Comparison of ENCODE assay signal across 13 cellular contexts in genomic region chr5:75366787-75367186, GRCh38. TPM values are rescaled to one million over a fixed set of nuclear protein-coding genes. Genes with fewer than 3 reads are reported as not detected.
DNase-seq lines count a peak whose midpoint lies in the region; ATAC-seq and TF ChIP-seq lines count a peak whose summit lies in the region.
"Had no signal": no experiment of that assay in that cellular context is flagged by ENCODE, and none has a peak within 500 bp of the region (broad histone marks: within the 10 kb centered on the region; RNA-seq: fewer than 3 reads in every experiment).

No MANE protein-coding gene starts in this region.

- H3K9me3 Mint-ChIP-seq in Calu3 (ENCODE audit: low read depth, unreplicated experiment) = no peaks in the 10 kb centered on the region
- H3K9me3 Mint-ChIP-seq: neural progenitor cell had no signal

- TF ChIP-seq CTCF in Calu3 (IDR thresholded peaks at IDR 0.05; ENCODE audit: unreplicated experiment) = no peak
- TF ChIP-seq CTCF in WERI-Rb-1 (IDR thresholded peaks at IDR 0.05; ENCODE audit: low read depth, low read length) = no peak
- no peak for TF ChIP-seq CTCF in left ventricle myocardium inferior (IDR thresholded peaks at IDR 0.05; ENCODE audit: borderline replicate concordance)

- H3K4me1 ChIP-seq in left ventricle myocardium inferior = peaks cover 8% of the 10 kb centered on the region
- H3K4me1 ChIP-seq: breast epithelium had no signal

- H3K36me3 Mint-ChIP-seq in Calu3 (ENCODE audit: insufficient read depth, unreplicated experiment) = peaks cover 64% of the 10 kb centered on the region

- no TSS peak for BruUV-seq in Calu3 (replicated peaks; lab: Mats Ljungman, UMichigan)

- peak overlapping the region; percentile 13 for H3K27ac Mint-ChIP-seq in Calu3 (ENCODE audit: unreplicated experiment)
- H3K27ac Mint-ChIP-seq: neural progenitor cell had no signal

- intact Hi-C loops in Calu3 (cut with micrococcal nuclease; ENCODE audit: unreplicated experiment) (no loop called here), left ventricle myocardium inferior (cut with micrococcal nuclease) (no loop called here)

- H3K27ac ChIP-seq in WERI-Rb-1 (no peak overlapping the region), left ventricle myocardium inferior (replicated peaks) (no peak overlapping the region)
- H3K27ac ChIP-seq: breast epithelium, neural progenitor cell, SJSA1 had no signal

- no peak for DNase-seq in Calu3
- DNase-seq in NCI-H2171 treated with DMSO at 0.1 percent for 48 hours (lab: John Stamatoyannopoulos, UW) = no peak
- no peak for DNase-seq in DMS 273 (lab: John Stamatoyannopoulos, UW; ENCODE audit: unreplicated experiment)
- DNase-seq in WERI-Rb-1 = no peak
- DNase-seq in left ventricle myocardium inferior = no peak
- DNase-seq: islet precursor cell, substantia nigra had no signal

- H3K4me3 ChIP-seq in WERI-Rb-1 (ENCODE audit: low read depth, low read length) (no peak overlapping the region), left ventricle myocardium inferior (no peak overlapping the region)
- H3K4me3 ChIP-seq: breast epithelium, neural progenitor cell, SJSA1 had no signal

- no peaks in the 10 kb centered on the region for H3K27me3 Mint-ChIP-seq in Calu3 (ENCODE audit: unreplicated experiment)

- H3K4me3 Mint-ChIP-seq in Calu3 (ENCODE audit: low read depth, unreplicated experiment) = no peak overlapping the region
- H3K4me3 Mint-ChIP-seq: neural progenitor cell had no signal

- H3K27me3 ChIP-seq in WERI-Rb-1 (ENCODE audit: insufficient read depth, low read depth, severe bottlenecking) = no peaks in the 10 kb centered on the region
- no peaks in the 10 kb centered on the region for H3K27me3 ChIP-seq in left ventricle myocardium inferior (ENCODE audit: low read depth)
- H3K27me3 ChIP-seq: breast epithelium, neural progenitor cell, SJSA1 had no signal

- peak; percentile 69 for ATAC-seq in GM19043 (IDR thresholded peaks at IDR 0.05; ENCODE audit: low read depth, unreplicated experiment)
- ATAC-seq in HG02588 (IDR thresholded peaks at IDR 0.05; ENCODE audit: unreplicated experiment) = peak; percentile 86
- peak; percentile 52 for ATAC-seq in HG03457 (IDR thresholded peaks at IDR 0.05; ENCODE audit: unreplicated experiment)

- H3K9me3 ChIP-seq in WERI-Rb-1 (ENCODE audit: severe bottlenecking) (no peaks in the 10 kb centered on the region), left ventricle myocardium inferior (replicated peaks) (no peaks in the 10 kb centered on the region)
- H3K9me3 ChIP-seq: breast epithelium, SJSA1 had no signal

- H3K4me1 Mint-ChIP-seq in Calu3 (ENCODE audit: low read depth, unreplicated experiment) = no peaks in the 10 kb centered on the region

- H3K36me3 ChIP-seq in WERI-Rb-1 (no peaks in the 10 kb centered on the region; the same call in 1 of the 2 replicates), left ventricle myocardium inferior (peaks cover 10% of the 10 kb centered on the region)
- H3K36me3 ChIP-seq: breast epithelium, neural progenitor cell, SJSA1 had no signal

- CTCF ChIA-PET in Calu3 (lab: Charles Lee) = no interaction called here

RNA-seq across cellular contexts. Expression of gene HMGCR, which starts 29.8 kb away (rescaled TPM):
- 188 and 224 TPM in 2 replicates for total RNA-seq in Calu3 (2022)
- total RNA-seq in left ventricle myocardium inferior = 10.2 TPM

Comparison
In these comparisons a context has a peak if more than half of its experiments do, and no peak if none do; other contexts are left out.
1. RNA of gene HMGCR, which starts 29.8 kb away (total RNA-seq): 188 to 224 TPM in Calu3; 10.2 TPM in left ventricle myocardium inferior (single experiment); every median in the first group is over 10 times any median in the second.
2. Peak in every context shown above with its lines, with median percentiles within 50 percentile points of each other: ATAC-seq.